ENCODE assay signal across 8 cellular contexts in genomic region chr11:63592975-63593395, GRCh38. TPM values are rescaled to one million over a fixed set of nuclear protein-coding genes. Genes with fewer than 3 reads are reported as not detected.
DNase-seq lines count a peak whose midpoint lies in the region; ATAC-seq and TF ChIP-seq lines count a peak whose summit lies in the region.

No MANE protein-coding gene starts in this region.

- H3K27me3 ChIP-seq in kidney epithelial cell (ENCODE audit: control insufficient read depth, insufficient read depth, low read length) = no peaks in the 10 kb centered on the region

- intact Hi-C loops in Calu3 (cut with micrococcal nuclease; ENCODE audit: unreplicated experiment) = loop anchor here (2.0 kb wide), 1 partner anchor 42 kb away; no protein-coding TSS in a partner anchor

- H3K27ac Mint-ChIP-seq in Calu3 (ENCODE audit: unreplicated experiment) = peak overlapping the region; percentile 68

- peaks cover under 1% of the 10 kb centered on the region for H3K36me3 ChIP-seq in kidney epithelial cell (ENCODE audit: control insufficient read depth, insufficient read depth, low read length)

- peak; percentile 54 for TF ChIP-seq CTCF in Calu3 (IDR thresholded peaks at IDR 0.05; ENCODE audit: unreplicated experiment)
- TF ChIP-seq CTCF in WI38 (IDR thresholded peaks at IDR 0.05; ENCODE audit: low read depth, low read length) = peak; percentile 69
- TF ChIP-seq CTCF in kidney epithelial cell (IDR thresholded peaks at IDR 0.05; ENCODE audit: insufficient read depth, low read length, poor library complexity, severe bottlenecking) = peak; percentile 77

- no peak overlapping the region for H3K4me3 ChIP-seq in WI38 (ENCODE audit: low read depth, low read length)
- no peak overlapping the region for H3K4me3 ChIP-seq in kidney epithelial cell (ENCODE audit: low read depth, low read length)

- DNase-seq in Calu3 = peak; percentile 44
- peak; percentile 35 for DNase-seq in HEK293T (ENCODE audit: extremely low spot score)
- DNase-seq in kidney epithelial cell (ENCODE audit: low read depth) = no peak

- H3K9me3 Mint-ChIP-seq in Calu3 (ENCODE audit: low read depth, unreplicated experiment) = no peaks in the 10 kb centered on the region

- no peak overlapping the region for H3K4me3 Mint-ChIP-seq in Calu3 (ENCODE audit: low read depth, unreplicated experiment)

- H3K36me3 Mint-ChIP-seq in Calu3 (ENCODE audit: insufficient read depth, unreplicated experiment) = peaks cover 89% of the 10 kb centered on the region

- ATAC-seq in GM21526 (IDR thresholded peaks at IDR 0.05; ENCODE audit: low FRiP score, unreplicated experiment) = no peak
- ATAC-seq in GM21576 (IDR thresholded peaks at IDR 0.05; ENCODE audit: unreplicated experiment) = no peak
- no peak for ATAC-seq in GM21360 (IDR thresholded peaks at IDR 0.05; ENCODE audit: unreplicated experiment)
- ATAC-seq in GM19397 (IDR thresholded peaks at IDR 0.05; ENCODE audit: unreplicated experiment) = no peak

- CTCF ChIA-PET in Calu3 (lab: Charles Lee) (no interaction called here), HEK293T (lab: Yijun Ruan, JAX) (interaction anchor here (0.6 to 1.2 kb wide), 2 partner anchors 28 to 31 kb away, joined by 3 read pairs; no protein-coding TSS in a partner anchor)

- POLR2A ChIA-PET in HEK293T (lab: Yijun Ruan, JAX) = no interaction called here

- no peaks in the 10 kb centered on the region for H3K27me3 Mint-ChIP-seq in Calu3 (ENCODE audit: unreplicated experiment)

- peaks cover 46% of the 10 kb centered on the region for H3K4me1 Mint-ChIP-seq in Calu3 (ENCODE audit: low read depth, unreplicated experiment)

- BruUV-seq in Calu3 (replicated peaks; lab: Mats Ljungman, UMichigan) = no TSS peak

TF ChIP-seq in HEK293T, 16 proteins besides CTCF, POLR2A, EP300 and RAD21:
- TF ChIP-seq FOXM1 (IDR thresholded peaks at IDR 0.05; ENCODE audit: borderline replicate concordance) (no peak), ZNF384 (IDR thresholded peaks at IDR 0.05) (no peak), LEF1 (IDR thresholded peaks at IDR 0.05; ENCODE audit: borderline replicate concordance) (no peak), SP1 (IDR thresholded peaks at IDR 0.05) (no peak), TARDBP (IDR thresholded peaks at IDR 0.05) (no peak), CTBP1 (IDR thresholded peaks at IDR 0.05; ENCODE audit: borderline replicate concordance) (no peak)
TF ChIP-seq in HEK293T: peak in this region for 0.

RNA-seq across cellular contexts. Expression of gene PLAAT3, which starts 21.2 kb away (rescaled TPM):
- total RNA-seq in Calu3 (2022) (261 and 297 TPM in 2 replicates), kidney epithelial cell (81.0 and 85.7 TPM in 2 replicates)

RNA-seq across cellular contexts. Expression of gene PLAAT2, which starts 29.8 kb away (rescaled TPM):
- 7.3 and 9.5 TPM in 2 replicates for total RNA-seq in Calu3 (2022)
- total RNA-seq in kidney epithelial cell = not detected in 2 replicates

RNA-seq across cellular contexts. Expression of gene PLAAT4, which starts 56.4 kb away (rescaled TPM):
- total RNA-seq in Calu3 (2022) = 157 and 269 TPM in 2 replicates
- 14.1 and 14.7 TPM in 2 replicates for total RNA-seq in kidney epithelial cell

Comparison
In these comparisons a context has a peak if more than half of its experiments do, and no peak if none do; other contexts are left out.
1. RNA of gene PLAAT4, which starts 56.4 kb away (total RNA-seq): 157 to 269 TPM in Calu3; 14.1 to 14.7 TPM in kidney epithelial cell; every median in the first group is over 10 times any median in the second.
2. Peak in every context shown above with its lines, with median percentiles within 50 percentile points of each other: CTCF ChIP-seq.